ENCODE assay signal across 15 cellular contexts in genomic region chr6:16362296-16362695, GRCh38.
"Had no signal": no experiment of that assay in that cellular context is flagged by ENCODE, and none has a peak within 500 bp of the region (broad histone marks: within the 10 kb centered on the region; RNA-seq: fewer than 3 reads in every experiment).

No MANE protein-coding gene starts in this region.

- H3K27me3 Mint-ChIP-seq: central memory CD8-positive, alpha-beta T cell; naive thymus-derived CD8-positive, alpha-beta T cell had no signal

- ATAC-seq: gastroesophageal sphincter; mucosa of descending colon; naive thymus-derived CD8-positive, alpha-beta T cell had no signal

- H3K27me3 ChIP-seq: esophagus squamous epithelium, gastroesophageal sphincter, hepatocyte, sigmoid colon, tibial artery had no signal

- H3K9me3 Mint-ChIP-seq: central memory CD8-positive, alpha-beta T cell; naive thymus-derived CD8-positive, alpha-beta T cell; neural crest cell had no signal

- H3K4me3 ChIP-seq: esophagus squamous epithelium, gastroesophageal sphincter, hepatocyte, mucosa of descending colon, sigmoid colon, smooth muscle cell, tibial artery had no signal

- DNase-seq: cortex of kidney; effector memory CD4-positive, alpha-beta T cell; esophagus squamous epithelium; glutamatergic neuron; mucosa of descending colon; naive thymus-derived CD8-positive, alpha-beta T cell; sigmoid colon; stimulated activated CD4-positive, alpha-beta T cell treated with anti-CD3 and anti-CD28 coated beads, Interleukin-2, amount 100 ng/mL, for 48 hours; stimulated activated naive CD4-positive, alpha-beta T cell treated with Interleukin-2 at 50 U/mL for 16 hours; tibial artery had no signal

- H3K9me3 ChIP-seq: esophagus squamous epithelium, gastroesophageal sphincter, mucosa of descending colon, sigmoid colon, tibial artery had no signal

- H3K36me3 ChIP-seq: gastroesophageal sphincter, sigmoid colon had no signal

- H3K27ac ChIP-seq: gastroesophageal sphincter, hepatocyte, tibial artery had no signal

- H3K4me3 Mint-ChIP-seq: central memory CD8-positive, alpha-beta T cell; naive thymus-derived CD8-positive, alpha-beta T cell; neural crest cell had no signal
